Comparison of ENCODE assay signal across 8 cellular contexts in genomic region chr9:130129425-130130061, GRCh38. TPM values are rescaled to one million over a fixed set of nuclear protein-coding genes. Genes with fewer than 3 reads are reported as not detected.
DNase-seq lines count a peak whose midpoint lies in the region; ATAC-seq lines count a peak whose summit lies in the region.

No MANE protein-coding gene starts in this region.

- ATAC-seq in HG03108 (IDR thresholded peaks at IDR 0.05; ENCODE audit: unreplicated experiment) (peak; percentile 3), left ventricle myocardium superior (peak; percentile 19), HG02798 (IDR thresholded peaks at IDR 0.05; ENCODE audit: poor library complexity, unreplicated experiment) (no peak)
- ATAC-seq in activated CD8-positive, alpha-beta T cell treated with anti-CD3 and anti-CD28 coated beads, Interleukin-2, amount 10 ng/mL, durations not matched to agents 7 days and 5 days: no peak

- H3K36me3 Mint-ChIP-seq in activated CD8-positive, alpha-beta T cell treated with anti-CD3 and anti-CD28 coated beads, Interleukin-2, amount 10 ng/mL, durations not matched to agents 7 days and 5 days (ENCODE audit: low read depth): peaks cover 51% of the 10 kb centered on the region

- intact Hi-C loops in left ventricle myocardium superior (cut with micrococcal nuclease): no loop called here

- DNase-seq in activated CD8-positive, alpha-beta T cell treated with anti-CD3 and anti-CD28 coated beads, Interleukin-2, amount 10 ng/mL, durations not matched to agents 7 days and 5 days: no peak
- DNase-seq in left ventricle myocardium superior: peak; percentile 23
- peak; percentile 62 for DNase-seq in stimulated activated CD8-positive, alpha-beta memory T cell treated with anti-CD3 and anti-CD28 coated beads, Interleukin-4, amount 100 ng/mL, for 48 hours
- DNase-seq in NCI-H446 treated with DMSO at 0.1 percent for 48 hours (lab: John Stamatoyannopoulos, UW): no peak
- DNase-seq in NCI-H524 (lab: John Stamatoyannopoulos, UW): no peak
- DNase-seq in COLO829 (ENCODE audit: low spot score): no peak

- H3K9me3 Mint-ChIP-seq in activated CD8-positive, alpha-beta T cell treated with anti-CD3 and anti-CD28 coated beads, Interleukin-2, amount 10 ng/mL, durations not matched to agents 7 days and 5 days (ENCODE audit: insufficient read depth): no peaks in the 10 kb centered on the region

- H3K27ac Mint-ChIP-seq in activated CD8-positive, alpha-beta T cell treated with anti-CD3 and anti-CD28 coated beads, Interleukin-2, amount 10 ng/mL, durations not matched to agents 7 days and 5 days: peak overlapping the region; percentile 99

- peaks cover 57% of the 10 kb centered on the region for H3K4me1 Mint-ChIP-seq in activated CD8-positive, alpha-beta T cell treated with anti-CD3 and anti-CD28 coated beads, Interleukin-2, amount 10 ng/mL, durations not matched to agents 7 days and 5 days (ENCODE audit: low read depth)

- POLR2A ChIA-PET in activated CD8-positive, alpha-beta T cell treated with anti-CD3 and anti-CD28 coated beads, Interleukin-2, amount 10 ng/mL, durations not matched to agents 7 days and 5 days (lab: Charles Lee): interaction anchor here (0.6 to 1.7 kb wide), 2 partner anchors 15 to 22 kb away, joined by 3 to 11 read pairs; no protein-coding TSS in a partner anchor

- peak overlapping the region; percentile 76 for H3K4me3 Mint-ChIP-seq in activated CD8-positive, alpha-beta T cell treated with anti-CD3 and anti-CD28 coated beads, Interleukin-2, amount 10 ng/mL, durations not matched to agents 7 days and 5 days

- CTCF ChIA-PET in activated CD8-positive, alpha-beta T cell treated with anti-CD3 and anti-CD28 coated beads, Interleukin-2, amount 10 ng/mL, durations not matched to agents 7 days and 5 days (lab: Charles Lee): interaction anchor here (0.6 to 1.9 kb wide), 6 partner anchors 12 to 980 kb away, joined by 3 to 21 read pairs (median 4); no protein-coding TSS in a partner anchor

- no peaks in the 10 kb centered on the region for H3K27me3 Mint-ChIP-seq in activated CD8-positive, alpha-beta T cell treated with anti-CD3 and anti-CD28 coated beads, Interleukin-2, amount 10 ng/mL, durations not matched to agents 7 days and 5 days (ENCODE audit: low read depth)

RNA-seq across cellular contexts. Expression of gene NCS1, which starts 42.7 kb away (rescaled TPM):
- 1 to 10 TPM; 3.3 TPM for total RNA-seq in activated CD8-positive, alpha-beta T cell treated with anti-CD3 and anti-CD28 coated beads, Interleukin-2, amount 10 ng/mL, durations not matched to agents 7 days and 5 days
- total RNA-seq in left ventricle myocardium superior: 4.1 TPM

Comparison
In these comparisons a context has a peak if more than half of its experiments do, and no peak if none do; other contexts are left out.
1. ATAC-seq: peak in HG03108 (single experiment) and left ventricle myocardium superior (single experiment); none in activated CD8-positive, alpha-beta T cell treated with anti-CD3 and anti-CD28 coated beads, Interleukin-2, amount 10 ng/mL, durations not matched to agents 7 days and 5 days (single experiment) and HG02798 (single experiment).
2. DNase-seq: peak in left ventricle myocardium superior (single experiment) and stimulated activated CD8-positive, alpha-beta memory T cell treated with anti-CD3 and anti-CD28 coated beads, Interleukin-4, amount 100 ng/mL, for 48 hours (single experiment); none in activated CD8-positive, alpha-beta T cell treated with anti-CD3 and anti-CD28 coated beads, Interleukin-2, amount 10 ng/mL, durations not matched to agents 7 days and 5 days (single experiment), NCI-H446 treated with DMSO at 0.1 percent for 48 hours (single experiment), NCI-H524 (0 of 2) and COLO829 (single experiment).